In the genomic region with DNA sequence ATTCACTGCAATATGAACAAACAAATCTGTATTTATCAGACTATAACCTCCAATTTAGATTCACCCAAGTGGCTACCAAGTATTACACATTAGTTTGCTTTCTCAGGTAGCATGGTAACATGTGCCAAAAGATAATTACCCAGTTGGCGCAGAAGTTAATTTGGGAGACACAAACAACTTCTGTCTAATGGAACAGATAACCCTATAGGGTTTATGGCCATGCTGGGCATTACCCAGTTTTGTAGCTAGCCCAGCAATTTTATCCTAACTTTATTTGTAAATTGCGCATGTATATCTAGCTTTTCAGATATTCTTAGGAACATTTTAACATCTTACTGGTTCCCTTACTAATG, we compare ENCODE assay signal across 8 cellular contexts. TPM values are rescaled to one million over a fixed set of nuclear protein-coding genes. Genes with fewer than 3 reads are reported as not detected.
DNase-seq lines count a peak whose midpoint lies in the region; ATAC-seq and TF ChIP-seq lines count a peak whose summit lies in the region.

No MANE protein-coding gene starts in this region.

- no peak for DNase-seq in BE2C
- DNase-seq in MG63, result no peak
- no peak for DNase-seq in natural killer cell
- no peak for DNase-seq in GM13977 (ENCODE audit: low spot score)
- no peak for DNase-seq in activated effector memory CD4-positive, alpha-beta T cell treated with Interleukin-2 at 50 U/mL for 16 hours
- no peak for DNase-seq in left lobe of liver (ENCODE audit: low spot score)
- no peak for DNase-seq in NCI-H2196 treated with DMSO at 0.1 percent for 48 hours (lab: John Stamatoyannopoulos, UW; ENCODE audit: unreplicated experiment)

- H3K9me3 ChIP-seq in BE2C (no peaks in the 10 kb centered on the region), MG63 (no peaks in the 10 kb centered on the region), duodenal mucosa (ENCODE audit: control insufficient read depth in 1 of 2, low read length in 2 of 2) (no peaks in the 10 kb centered on the region)

- H3K36me3 ChIP-seq in BE2C (peaks cover 42% of the 10 kb centered on the region), MG63 (peaks cover 52% of the 10 kb centered on the region), duodenal mucosa (ENCODE audit: control insufficient read depth in 1 of 2, insufficient read depth in 2 of 2, low read length in 2 of 2) (peaks cover 25 to 26% of the 10 kb centered on the region in 2 donors)

- in situ Hi-C loops in GM13977 (cut with MboI; ENCODE audit: low pct_unique_long_range_greater_than_20kb, low sequenced_read_pairs, unreplicated experiment), result no loop called here

- no peaks in the 10 kb centered on the region for H3K9me3 Mint-ChIP-seq in natural killer cell

- no peaks in the 10 kb centered on the region for H3K27me3 Mint-ChIP-seq in natural killer cell (ENCODE audit: low read depth in 2 of 2)

- H3K4me3 ChIP-seq in BE2C (ENCODE audit: low read depth, low read length) (peak overlapping the region; percentile 94), MG63 (peak overlapping the region; percentile 89), duodenal mucosa (ENCODE audit: low read depth in 1 of 2, low read length in 2 of 2) (peak overlapping the region; percentile 84 to 97)

- H3K27me3 ChIP-seq in BE2C, result no peaks in the 10 kb centered on the region
- no peaks in the 10 kb centered on the region for H3K27me3 ChIP-seq in MG63
- no peaks in the 10 kb centered on the region for H3K27me3 ChIP-seq in duodenal mucosa (ENCODE audit: control insufficient read depth in 1 of 2, insufficient read depth in 2 of 2, low read length in 2 of 2)

- TF ChIP-seq CTCF in BE2C (IDR thresholded peaks at IDR 0.05; ENCODE audit: low read depth, low read length) (no peak), natural killer cell (IDR thresholded peaks at IDR 0.05) (no peak), GM13977 (IDR thresholded peaks at IDR 0.05; ENCODE audit: extremely low read depth, insufficient read depth, missing control alignments) (no peak)

- H3K27ac ChIP-seq in duodenal mucosa (ENCODE audit: low read depth, low read length), result no peak overlapping the region

- peak overlapping the region; percentile 72 to 96 for H3K9ac ChIP-seq in duodenal mucosa (ENCODE audit: low read depth in 1 of 2, low read length in 2 of 2)

- H3K4me1 Mint-ChIP-seq in natural killer cell, result peaks cover 30% of the 10 kb centered on the region in 2 donors

- ATAC-seq in natural killer cell (no peak), left lobe of liver (no peak)

- H3K36me3 Mint-ChIP-seq in natural killer cell, result peaks cover 10% of the 10 kb centered on the region

- H3K27ac Mint-ChIP-seq in natural killer cell, result peak overlapping the region; percentile 98 to 100

- peak overlapping the region; percentile 100 for H3K4me3 Mint-ChIP-seq in natural killer cell

- H3K4me1 ChIP-seq in BE2C, result no peaks in the 10 kb centered on the region
- H3K4me1 ChIP-seq in duodenal mucosa (ENCODE audit: control insufficient read depth in 1 of 2, insufficient read depth in 2 of 2, low read length in 2 of 2), result peaks cover 8 to 19% of the 10 kb centered on the region in 2 donors

- intact Hi-C loops in natural killer cell (cut with micrococcal nuclease), result loop anchor here (5.0 kb wide), 1 partner anchor 1097 kb away; the partner anchor contains the start of gene MYNN

RNA-seq across cellular contexts. Expression of gene RPL22L1, which starts 0.8 kb away (rescaled TPM):
- polyA plus RNA-seq in BE2C (2012; ENCODE audit: insufficient read depth, insufficient read length, low read depth), result 35.3 TPM
- total RNA-seq in MG63 (2014; rRNA removed; shearing (Covaris generic); ENCODE audit: low replicate concordance), result 249 and 594 TPM in 2 replicates
- 10 to 100 TPM; 41.9 to 53.8 (median 44.8) TPM for total RNA-seq in natural killer cell
- 12.9 TPM for total RNA-seq in left lobe of liver

RNA-seq across cellular contexts. Expression of gene EIF5A2, which starts 39.2 kb away (rescaled TPM):
- 5.7 TPM for polyA plus RNA-seq in BE2C (2012; ENCODE audit: insufficient read depth, insufficient read length, low read depth)
- 15.4 and 25.1 TPM in 2 replicates for total RNA-seq in MG63 (2014; rRNA removed; shearing (Covaris generic); ENCODE audit: low replicate concordance)
- total RNA-seq in natural killer cell, result 10 to 100 TPM; 12.9 to 34.8 (median 22.8) TPM
- 1.6 TPM for total RNA-seq in left lobe of liver
